In the genomic region with DNA sequence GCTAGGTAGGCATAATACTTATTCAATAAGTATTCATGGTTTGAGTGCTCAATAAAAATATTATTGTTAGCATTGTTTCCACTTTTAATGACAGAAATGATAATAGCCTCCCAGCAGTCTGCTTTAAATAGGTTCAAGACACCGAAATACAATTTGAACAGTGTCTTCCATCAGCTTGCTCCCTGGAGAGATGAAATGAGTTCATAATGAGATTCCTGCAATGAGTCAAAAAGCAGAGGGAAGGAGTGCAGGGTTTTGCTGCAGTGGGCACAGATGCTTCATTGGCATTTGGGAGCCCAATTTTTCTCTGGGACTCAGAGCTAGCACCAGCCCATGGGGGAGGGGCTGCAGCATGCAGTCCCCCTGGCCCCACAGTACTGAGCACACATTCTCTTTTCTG, we compare ENCODE assay signal across 15 cellular contexts. TPM values are rescaled to one million over a fixed set of nuclear protein-coding genes. Genes with fewer than 3 reads are reported as not detected.
DNase-seq lines count a peak whose midpoint lies in the region; ATAC-seq, FAIRE-seq and TF ChIP-seq lines count a peak whose summit lies in the region.
"Had no signal": no experiment of that assay in that cellular context is flagged by ENCODE, and none has a peak within 500 bp of the region (broad histone marks: within the 10 kb centered on the region; RNA-seq: fewer than 3 reads in every experiment).

No MANE protein-coding gene starts in this region.

- DNase-seq in stimulated activated naive CD8-positive, alpha-beta T cell treated with anti-CD3 and anti-CD28 coated beads, Interleukin-15, Interleukin-2, amounts not matched to agents 100 U/mL and 50 U/mL, for 24 hours, result no peak
- DNase-seq in stimulated activated naive CD8-positive, alpha-beta T cell treated with anti-CD3 and anti-CD28 coated beads, Interleukin-15, amount 100 ng/mL, for 72 hours, result no peak
- DNase-seq in WTC11 (ENCODE audit: low spot score), result no peak
- DNase-seq in putamen (ENCODE audit: low spot score), result peak; percentile 34
- no peak for DNase-seq in germinal center (ENCODE audit: low spot score)
- no peak for DNase-seq in frontal cortex (ENCODE audit: low spot score in 2 of 2)
- no peak for DNase-seq in chondrocyte (ENCODE audit: low spot score)
- DNase-seq: CD4-positive, alpha-beta memory T cell; DMS79 treated with DMSO at 0.1 percent for 48 hours; EL had no signal

- CTCF ChIA-PET in WTC11 (lab: Charles Lee), result no interaction called here

- TF ChIP-seq CTCF in WTC11 (IDR thresholded peaks at IDR 0.05) (no peak), chondrocyte (IDR thresholded peaks at IDR 0.05) (no peak)

- peaks cover 0 to 5% of the 10 kb centered on the region in 2 donors for H3K9me3 Mint-ChIP-seq in stimulated activated naive CD8-positive, alpha-beta T cell treated with anti-CD3 and anti-CD28 coated beads, Interleukin-15, amount 100 ng/mL, for 72 hours
- peaks cover 32% of the 10 kb centered on the region for H3K9me3 Mint-ChIP-seq in WTC11
- peaks cover 10% of the 10 kb centered on the region for H3K9me3 Mint-ChIP-seq in chondrocyte (ENCODE audit: low read depth)

- no peak for FAIRE-seq in frontal cortex (lab: Jason Lieb, UNC)
- FAIRE-seq: G401.6, GM12892, H54 had no signal

- H3K4me3 Mint-ChIP-seq in stimulated activated naive CD8-positive, alpha-beta T cell treated with anti-CD3 and anti-CD28 coated beads, Interleukin-15, amount 100 ng/mL, for 72 hours, result no peak overlapping the region
- H3K4me3 Mint-ChIP-seq in WTC11 (no peak overlapping the region), chondrocyte (ENCODE audit: unreplicated experiment) (no peak overlapping the region)
- H3K4me3 Mint-ChIP-seq: B cell had no signal

- peak; percentile 23 for ATAC-seq in stimulated activated naive CD8-positive, alpha-beta T cell treated with anti-CD3 and anti-CD28 coated beads, Interleukin-15, Interleukin-2, amounts not matched to agents 100 U/mL and 50 U/mL, for 24 hours
- ATAC-seq in stimulated activated naive CD8-positive, alpha-beta T cell treated with anti-CD3 and anti-CD28 coated beads, Interleukin-15, amount 100 ng/mL, for 72 hours, result no peak
- peak; percentile 38; the same call in 1 of the 2 replicates for ATAC-seq in WTC11
- ATAC-seq: HCT116 had no signal

- POLR2A ChIA-PET in WTC11 (lab: Charles Lee), result no interaction called here

- no peak overlapping the region for H3K27ac Mint-ChIP-seq in stimulated activated naive CD8-positive, alpha-beta T cell treated with anti-CD3 and anti-CD28 coated beads, Interleukin-15, amount 100 ng/mL, for 72 hours
- H3K27ac Mint-ChIP-seq in WTC11 (no peak overlapping the region), chondrocyte (ENCODE audit: unreplicated experiment) (no peak overlapping the region)
- H3K27ac Mint-ChIP-seq: B cell; CD4-positive, alpha-beta memory T cell had no signal

- peaks cover 12% of the 10 kb centered on the region for H3K36me3 Mint-ChIP-seq in WTC11
- H3K36me3 Mint-ChIP-seq in chondrocyte (ENCODE audit: low read depth), result peaks cover 3% of the 10 kb centered on the region
- H3K36me3 Mint-ChIP-seq: CD4-positive, alpha-beta memory T cell had no signal

- peaks cover 46% of the 10 kb centered on the region for H3K27me3 Mint-ChIP-seq in stimulated activated naive CD8-positive, alpha-beta T cell treated with anti-CD3 and anti-CD28 coated beads, Interleukin-15, amount 100 ng/mL, for 72 hours
- H3K27me3 Mint-ChIP-seq in WTC11 (ENCODE audit: low read depth), result no peaks in the 10 kb centered on the region; the same call in 1 of the 2 replicates
- H3K27me3 Mint-ChIP-seq in chondrocyte (ENCODE audit: low read depth), result peaks cover 43% of the 10 kb centered on the region

- H3K4me1 Mint-ChIP-seq in stimulated activated naive CD8-positive, alpha-beta T cell treated with anti-CD3 and anti-CD28 coated beads, Interleukin-15, amount 100 ng/mL, for 72 hours, result peaks cover 5% of the 10 kb centered on the region
- peaks cover 19% of the 10 kb centered on the region for H3K4me1 Mint-ChIP-seq in WTC11
- no peaks in the 10 kb centered on the region for H3K4me1 Mint-ChIP-seq in chondrocyte (ENCODE audit: low read depth)
- H3K4me1 Mint-ChIP-seq: B cell had no signal

TF ChIP-seq in WTC11, 78 proteins besides CTCF, POLR2A, EP300 and RAD21:
- TF ChIP-seq NR3C1 (CRISPR knock-in tag; conservative IDR thresholded peaks at IDR 0.05; ENCODE audit: low read depth) (no peak), ZNF532 (CRISPR knock-in tag; IDR thresholded peaks at IDR 0.05; ENCODE audit: borderline replicate concordance) (no peak), NR1H2 (CRISPR knock-in tag; IDR thresholded peaks at IDR 0.05) (no peak), ZNF512 (CRISPR knock-in tag; IDR thresholded peaks at IDR 0.05; ENCODE audit: borderline replicate concordance) (no peak), CREB1 (CRISPR knock-in tag; IDR thresholded peaks at IDR 0.05) (no peak)
- TF ChIP-seq, protein P1, sequence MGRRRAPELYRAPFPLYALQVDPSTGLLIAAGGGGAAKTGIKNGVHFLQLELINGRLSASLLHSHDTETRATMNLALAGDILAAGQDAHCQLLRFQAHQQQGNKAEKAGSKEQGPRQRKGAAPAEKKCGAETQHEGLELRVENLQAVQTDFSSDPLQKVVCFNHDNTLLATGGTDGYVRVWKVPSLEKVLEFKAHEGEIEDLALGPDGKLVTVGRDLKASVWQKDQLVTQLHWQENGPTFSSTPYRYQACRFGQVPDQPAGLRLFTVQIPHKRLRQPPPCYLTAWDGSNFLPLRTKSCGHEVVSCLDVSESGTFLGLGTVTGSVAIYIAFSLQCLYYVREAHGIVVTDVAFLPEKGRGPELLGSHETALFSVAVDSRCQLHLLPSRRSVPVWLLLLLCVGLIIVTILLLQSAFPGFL (CRISPR knock-in tag; IDR thresholded peaks at IDR 0.05; ENCODE audit: borderline replicate concordance), result no peak

RNA-seq across cellular contexts. Expression of gene CHCHD3, which starts 32.6 kb away (rescaled TPM):
- 105 to 114 TPM (median 106 TPM) in 3 replicates for total RNA-seq in WTC11 (2021)
- total RNA-seq in frontal cortex, result 60.7 TPM
- total RNA-seq in chondrocyte, result 41.8 to 45.6 TPM (median 42.6 TPM) in 3 replicates
